24 cellular contexts compared by ENCODE assay signal in genomic region chr1:228781801-228782661, GRCh38. TPM values are rescaled to one million over a fixed set of nuclear protein-coding genes. Genes with fewer than 3 reads are reported as not detected.
DNase-seq lines count a peak whose midpoint lies in the region; ATAC-seq, FAIRE-seq and TF ChIP-seq lines count a peak whose summit lies in the region.
"Had no signal": no experiment of that assay in that cellular context is flagged by ENCODE, and none has a peak within 500 bp of the region (broad histone marks: within the 10 kb centered on the region; RNA-seq: fewer than 3 reads in every experiment).

No MANE protein-coding gene starts in this region.

- no CpG with 5 or more reads among the region's 10 CpGs for WGBS in H9 (ENCODE audit: extremely low coverage, insufficient read length, low lambda C conversion rate)
- 67 to 74% methylated on average over 5 to 10 of the region's 10 CpGs for WGBS in transverse colon (ENCODE audit: low coverage in 1 of 2), 2 donors

- H2AK5ac ChIP-seq in H9 (ENCODE audit: insufficient read length, low read length) = no peak overlapping the region

- no peak overlapping the region for H2BK15ac ChIP-seq in H9 (ENCODE audit: low read depth, low read length)

- no peaks in the 10 kb centered on the region for H3K9me3 ChIP-seq in H9 (ENCODE audit: control insufficient read depth, low read depth, low read length)
- peaks cover 3% of the 10 kb centered on the region for H3K9me3 ChIP-seq in astrocyte (ENCODE audit: insufficient read depth, low read depth, low read length)
- no peaks in the 10 kb centered on the region for H3K9me3 ChIP-seq in mucosa of rectum (ENCODE audit: control insufficient read depth in 2 of 2, low read length in 2 of 2)
- no peaks in the 10 kb centered on the region for H3K9me3 ChIP-seq in transverse colon
- H3K9me3 ChIP-seq in MM.1S (replicated peaks; ENCODE audit: insufficient read depth, low read length) = no peaks in the 10 kb centered on the region
- no peaks in the 10 kb centered on the region for H3K9me3 ChIP-seq in A673 (ENCODE audit: low read depth, low read length, poor library complexity, severe bottlenecking)
- H3K9me3 ChIP-seq: esophagus squamous epithelium, HAP-1, upper lobe of right lung had no signal

- H3F3A ChIP-seq in MM.1S (ENCODE audit: insufficient read depth, low read length) = no peaks in the 10 kb centered on the region

- H3K79me2 ChIP-seq in H9 (ENCODE audit: insufficient read depth, low read length) (no peaks in the 10 kb centered on the region), astrocyte (ENCODE audit: insufficient read depth, low read length) (no peaks in the 10 kb centered on the region), MM.1S (ENCODE audit: low read length) (no peaks in the 10 kb centered on the region)

- H2BK120ac ChIP-seq in H9 (ENCODE audit: low read depth, low read length, poor library complexity, severe bottlenecking) = no peak overlapping the region

- no peak overlapping the region for H2BK12ac ChIP-seq in H9 (ENCODE audit: insufficient read length, low read depth, low read length)

- H3K9me3 Mint-ChIP-seq in H9 (no peaks in the 10 kb centered on the region; a peak in 1 of 5 replicates), astrocyte (ENCODE audit: unreplicated experiment) (peaks cover 7% of the 10 kb centered on the region)
- H3K9me3 Mint-ChIP-seq: activated naive CD8-positive, alpha-beta T cell treated with anti-CD3 and anti-CD28 coated beads, Interleukin-2, amount 50 U/mL, for 24 hours; central memory CD8-positive, alpha-beta T cell; stimulated activated naive B cell treated with anti-CD40 and anti-IgM and Interleukin-4, amounts not matched to agents 10 μg/mL and 1 μg/mL and 100 μg/mL, for 72 hours; T-helper 1 cell treated with Interleukin-12 subunit alpha and Interleukin-12 subunit beta and Interleukin-4 antibody, amounts not matched to agents 30 μg/mL and 1 μg/mL, for 36 hours had no signal

- no peak for TF ChIP-seq POLR2A in transverse colon (IDR thresholded peaks at IDR 0.05)

- H2AFZ ChIP-seq in H9 (ENCODE audit: low read length) (no peak overlapping the region), astrocyte (ENCODE audit: low read depth, low read length) (no peak overlapping the region), MM.1S (ENCODE audit: low read length) (no peak overlapping the region)

- H3K14ac ChIP-seq in H9 (ENCODE audit: insufficient read depth, low read length) = no peak overlapping the region

- H3K4me3 ChIP-seq in astrocyte (ENCODE audit: insufficient read depth, low read depth, low read length) = no peak overlapping the region
- H3K4me3 ChIP-seq in mucosa of rectum (ENCODE audit: low read length in 2 of 2) = no peak overlapping the region
- H3K4me3 ChIP-seq in transverse colon = no peak overlapping the region
- H3K4me3 ChIP-seq in MM.1S (ENCODE audit: low read length) = no peak overlapping the region
- H3K4me3 ChIP-seq in A673 (ENCODE audit: low read depth, low read length, poor library complexity, severe bottlenecking) = no peak overlapping the region
- H3K4me3 ChIP-seq: esophagus squamous epithelium, HAP-1, upper lobe of right lung had no signal

- no peak overlapping the region for H4K91ac ChIP-seq in H9 (ENCODE audit: insufficient read length, low read depth, low read length)

- peak overlapping the region; percentile 3 for H3K18ac ChIP-seq in H9 (ENCODE audit: insufficient read length, low read depth, low read length)

- H3K23ac ChIP-seq in H9 (ENCODE audit: insufficient read length, low read depth, low read length) = no peak overlapping the region

- H3K9ac ChIP-seq in H9 (ENCODE audit: extremely low read depth, insufficient read length, low read length) (no peak overlapping the region), astrocyte (ENCODE audit: low read length) (no peak overlapping the region), mucosa of rectum (ENCODE audit: low read depth in 1 of 2, low read length in 2 of 2) (peak overlapping the region in 1 of 2 donors; percentile 4), MM.1S (ENCODE audit: low read length) (no peak overlapping the region)

- no peaks in the 10 kb centered on the region for H3K4me1 Mint-ChIP-seq in H9
- H3K4me1 Mint-ChIP-seq in astrocyte (ENCODE audit: low read depth, unreplicated experiment) = no peaks in the 10 kb centered on the region
- H3K4me1 Mint-ChIP-seq: activated naive CD8-positive, alpha-beta T cell treated with anti-CD3 and anti-CD28 coated beads, Interleukin-2, amount 50 U/mL, for 24 hours; CD4-positive, CD25-positive, alpha-beta regulatory T cell; central memory CD8-positive, alpha-beta T cell; stimulated activated naive B cell treated with anti-CD40 and anti-IgM and Interleukin-4, amounts not matched to agents 10 μg/mL and 1 μg/mL and 100 μg/mL, for 72 hours had no signal

- intact Hi-C loops in transverse colon (cut with DNase I; ENCODE audit: low total_unique reads) = no loop called here
- intact Hi-C loops in A673 (cut with micrococcal nuclease; ENCODE audit: unreplicated experiment) = no loop called here

- in situ Hi-C loops in transverse colon (cut with MboI; ENCODE audit: low pct_ligation_motif_present in 1 of 4, low pct_unique_long_range_greater_than_20kb in 1 of 4, low sequenced_read_pairs in 3 of 4) = no loop called here

- no peak overlapping the region for H3K27ac Mint-ChIP-seq in H9
- H3K27ac Mint-ChIP-seq in astrocyte (ENCODE audit: unreplicated experiment) = no peak overlapping the region
- H3K27ac Mint-ChIP-seq: activated naive CD8-positive, alpha-beta T cell treated with anti-CD3 and anti-CD28 coated beads, Interleukin-2, amount 50 U/mL, for 24 hours; CD4-positive, CD25-positive, alpha-beta regulatory T cell; naive thymus-derived CD4-positive, alpha-beta T cell; stimulated activated naive B cell treated with anti-CD40 and anti-IgM and Interleukin-4, amounts not matched to agents 10 μg/mL and 1 μg/mL and 100 μg/mL, for 72 hours; T-helper 1 cell treated with Interleukin-12 subunit alpha and Interleukin-12 subunit beta and Interleukin-4 antibody, amounts not matched to agents 30 μg/mL and 1 μg/mL, for 36 hours had no signal

- DNase-seq in H9 = no peak
- DNase-seq in astrocyte (ENCODE audit: low read depth) = no peak
- no peak for DNase-seq in transverse colon
- DNase-seq in MM.1S = no peak
- DNase-seq in A673 (ENCODE audit: low spot score) = no peak
- DNase-seq in RPMI8226 = no peak
- DNase-seq: activated CD4-positive, CD25-positive, alpha-beta regulatory T cell; activated naive CD8-positive, alpha-beta T cell treated with anti-CD3 and anti-CD28 coated beads, Interleukin-2, amount 50 U/mL, for 24 hours; activated T-cell treated with anti-CD3 and anti-CD28 coated beads, Interleukin-2, amount 50 U/mL, for 48 hours; CD4-positive, CD25-positive, alpha-beta regulatory T cell; DND-41; esophagus squamous epithelium; foreskin melanocyte; midbrain; naive thymus-derived CD4-positive, alpha-beta T cell; stimulated activated naive B cell treated with anti-CD40 and anti-IgM and Interleukin-4, amounts not matched to agents 10 μg/mL and 1 μg/mL and 100 μg/mL, for 72 hours; upper lobe of right lung had no signal

- no peak overlapping the region for H3K56ac ChIP-seq in H9 (ENCODE audit: insufficient read length, low read depth, low read length)

- no peak overlapping the region for H2BK20ac ChIP-seq in H9 (ENCODE audit: low read depth, low read length, poor library complexity, severe bottlenecking)

- H3T11ph ChIP-seq in H9 (ENCODE audit: low read length) = no peak overlapping the region

- no peaks in the 10 kb centered on the region for H3K79me1 ChIP-seq in H9 (ENCODE audit: insufficient read depth, low read depth, low read length, poor library complexity, severe bottlenecking)

- ATAC-seq in GM21367 (IDR thresholded peaks at IDR 0.05; ENCODE audit: unreplicated experiment) = no peak
- ATAC-seq: naive thymus-derived CD4-positive, alpha-beta T cell; stimulated activated naive B cell treated with anti-CD40 and anti-IgM and Interleukin-4, amounts not matched to agents 10 μg/mL and 1 μg/mL and 100 μg/mL, for 72 hours had no signal

- H3K4ac ChIP-seq in H9 (ENCODE audit: low read depth, low read length) = no peak overlapping the region

- no peak overlapping the region for H3K27ac ChIP-seq in H9 (ENCODE audit: insufficient read length, low read depth, low read length)
- H3K27ac ChIP-seq in astrocyte (ENCODE audit: low read depth, low read length) = no peak overlapping the region
- H3K27ac ChIP-seq in mucosa of rectum (ENCODE audit: low read depth in 2 of 2, low read length in 2 of 2) = peak overlapping the region; percentile 86 to 87
- H3K27ac ChIP-seq in transverse colon = peak overlapping the region; percentile 72 to 80 (median 76)
- H3K27ac ChIP-seq in MM.1S (ENCODE audit: low read length) = no peak overlapping the region
- no peak overlapping the region for H3K27ac ChIP-seq in A673 (ENCODE audit: low read depth, low read length, poor library complexity, severe bottlenecking)
- H3K27ac ChIP-seq: esophagus squamous epithelium, upper lobe of right lung had no signal

- H4K8ac ChIP-seq in H9 (replicated peaks; ENCODE audit: insufficient read length, low read depth, low read length) = peak overlapping the region; percentile 16

- POLR2A ChIA-PET in A673 (lab: Charles Lee; ENCODE audit: low non-redundant PET) = no interaction called here

- H3K27me3 Mint-ChIP-seq in H9 (ENCODE audit: low read depth) (peaks cover 7% of the 10 kb centered on the region), astrocyte (ENCODE audit: low read depth, unreplicated experiment) (peaks cover 19% of the 10 kb centered on the region)
- H3K27me3 Mint-ChIP-seq: activated naive CD8-positive, alpha-beta T cell treated with anti-CD3 and anti-CD28 coated beads, Interleukin-2, amount 50 U/mL, for 24 hours; central memory CD8-positive, alpha-beta T cell; stimulated activated naive B cell treated with anti-CD40 and anti-IgM and Interleukin-4, amounts not matched to agents 10 μg/mL and 1 μg/mL and 100 μg/mL, for 72 hours had no signal

- no peak overlapping the region for H2BK5ac ChIP-seq in H9 (ENCODE audit: insufficient read length, low read length)

- FAIRE-seq in astrocyte (lab: Jason Lieb, UNC) = no peak
- FAIRE-seq: endometrium, GM19239 had no signal

- H3K4me2 ChIP-seq in H9 (ENCODE audit: insufficient read depth, insufficient read length, low read length) = no peak overlapping the region
- H3K4me2 ChIP-seq in astrocyte (ENCODE audit: low read length) = peak overlapping the region; percentile 48
- H3K4me2 ChIP-seq in MM.1S (ENCODE audit: low read depth, low read length) = no peak overlapping the region

- H3K36me3 ChIP-seq in astrocyte (ENCODE audit: insufficient read depth, low read length) = no peaks in the 10 kb centered on the region
- no peaks in the 10 kb centered on the region for H3K36me3 ChIP-seq in mucosa of rectum (ENCODE audit: control insufficient read depth in 2 of 2, insufficient read depth in 2 of 2, low read length in 2 of 2)
- H3K36me3 ChIP-seq in transverse colon = no peaks in the 10 kb centered on the region
- no peaks in the 10 kb centered on the region for H3K36me3 ChIP-seq in MM.1S (replicated peaks; ENCODE audit: insufficient read depth, low read length)
- H3K36me3 ChIP-seq in A673 (ENCODE audit: insufficient read depth, low read length, poor library complexity, severe bottlenecking) = no peaks in the 10 kb centered on the region
- H3K36me3 ChIP-seq: esophagus squamous epithelium, HAP-1, upper lobe of right lung had no signal

- H4K20me1 ChIP-seq in H9 (ENCODE audit: control insufficient read depth, insufficient read depth, insufficient read length) (no peaks in the 10 kb centered on the region), astrocyte (ENCODE audit: insufficient read depth, low read length) (no peaks in the 10 kb centered on the region), MM.1S (ENCODE audit: insufficient read depth, low read length) (no peaks in the 10 kb centered on the region)

- H3K9me2 ChIP-seq in MM.1S (replicated peaks; ENCODE audit: insufficient read depth, low read length) = no peaks in the 10 kb centered on the region

- H3K23me2 ChIP-seq in H9 (ENCODE audit: insufficient read length, low read depth, low read length, poor library complexity, severe bottlenecking) = no peaks in the 10 kb centered on the region

- H3K27me3 ChIP-seq in H9 (ENCODE audit: insufficient read depth, low read length) (no peaks in the 10 kb centered on the region), astrocyte (ENCODE audit: insufficient read depth, low read length) (peaks cover 4% of the 10 kb centered on the region), mucosa of rectum (ENCODE audit: control insufficient read depth in 2 of 2, insufficient read depth in 2 of 2, low read length in 2 of 2) (no peaks in the 10 kb centered on the region), transverse colon (no peaks in the 10 kb centered on the region), MM.1S (replicated peaks; ENCODE audit: insufficient read depth, low read length) (no peaks in the 10 kb centered on the region), A673 (replicated peaks; ENCODE audit: insufficient read depth, low read depth, low read length, poor library complexity) (peaks cover 3% of the 10 kb centered on the region)
- H3K27me3 ChIP-seq: esophagus squamous epithelium, upper lobe of right lung had no signal

- no peak for TF ChIP-seq EP300 in transverse colon (IDR thresholded peaks at IDR 0.05; ENCODE audit: low read depth)

- TF ChIP-seq CTCF in H9 (conservative IDR thresholded peaks at IDR 0.05) (no peak), astrocyte (IDR thresholded peaks at IDR 0.05; ENCODE audit: insufficient read depth, low read depth, low read length) (no peak), transverse colon (IDR thresholded peaks at IDR 0.05) (no peak), MM.1S (IDR thresholded peaks at IDR 0.05; ENCODE audit: low read length) (no peak), A673 (conservative IDR thresholded peaks at IDR 0.05; ENCODE audit: low read depth, low read length) (no peak)

- no peaks in the 10 kb centered on the region for H3K4me1 ChIP-seq in H9 (ENCODE audit: insufficient read depth, low read length)
- H3K4me1 ChIP-seq in astrocyte (ENCODE audit: insufficient read depth, low read length) = peaks cover 5% of the 10 kb centered on the region
- peaks cover 21 to 24% of the 10 kb centered on the region in 2 donors for H3K4me1 ChIP-seq in mucosa of rectum (ENCODE audit: control insufficient read depth in 2 of 2, insufficient read depth in 2 of 2, low read length in 2 of 2)
- H3K4me1 ChIP-seq in transverse colon = peaks cover 7 to 19% (median 14%) of the 10 kb centered on the region in 4 donors
- no peaks in the 10 kb centered on the region for H3K4me1 ChIP-seq in MM.1S (ENCODE audit: low read length)
- H3K4me1 ChIP-seq in A673 (ENCODE audit: insufficient read depth, low read length, poor library complexity, severe bottlenecking) = peaks cover 15% of the 10 kb centered on the region
- H3K4me1 ChIP-seq: esophagus squamous epithelium, HAP-1 had no signal

- no peaks in the 10 kb centered on the region; a peak in 1 of 7 replicates for H3K36me3 Mint-ChIP-seq in H9 (ENCODE audit: insufficient read depth in 1 of 3, low read depth in 3 of 3)
- no peaks in the 10 kb centered on the region for H3K36me3 Mint-ChIP-seq in astrocyte (ENCODE audit: low read depth, unreplicated experiment)
- H3K36me3 Mint-ChIP-seq: CD4-positive, CD25-positive, alpha-beta regulatory T cell; naive thymus-derived CD4-positive, alpha-beta T cell; stimulated activated naive B cell treated with anti-CD40 and anti-IgM and Interleukin-4, amounts not matched to agents 10 μg/mL and 1 μg/mL and 100 μg/mL, for 72 hours had no signal

- CTCF ChIA-PET in A673 (lab: Charles Lee) = interaction anchor here (0.6 kb wide), 1 partner anchor 677 kb away, joined by 7 read pairs; no protein-coding TSS in a partner anchor

- peak overlapping the region; percentile 24 for H4K5ac ChIP-seq in H9 (ENCODE audit: insufficient read length, low read depth, low read length)

- BruUV-seq in A673 (replicated peaks; lab: Mats Ljungman, UMichigan) = no TSS peak

- H3K4me3 Mint-ChIP-seq in H9 (no peak overlapping the region), astrocyte (ENCODE audit: unreplicated experiment) (no peak overlapping the region)
- H3K4me3 Mint-ChIP-seq: activated naive CD8-positive, alpha-beta T cell treated with anti-CD3 and anti-CD28 coated beads, Interleukin-2, amount 50 U/mL, for 24 hours; CD4-positive, CD25-positive, alpha-beta regulatory T cell; central memory CD8-positive, alpha-beta T cell; naive thymus-derived CD4-positive, alpha-beta T cell; stimulated activated naive B cell treated with anti-CD40 and anti-IgM and Interleukin-4, amounts not matched to agents 10 μg/mL and 1 μg/mL and 100 μg/mL, for 72 hours; T-helper 1 cell treated with Interleukin-12 subunit alpha and Interleukin-12 subunit beta and Interleukin-4 antibody, amounts not matched to agents 30 μg/mL and 1 μg/mL, for 36 hours had no signal

RNA-seq across cellular contexts. Expression of gene RHOU, which starts 46.8 kb away (rescaled TPM):
- total RNA-seq in H9 (2021) (3.9 and 4.2 TPM in 2 replicates), astrocyte (3.5 and 6.1 TPM in 2 replicates), transverse colon (10 to 100 TPM; 32.0 to 62.5 (median 38.4) TPM), A673 (2021) (1.2 and 1.8 TPM in 2 replicates)

Comparison
In these comparisons a context has a peak if more than half of its experiments do, and no peak if none do; other contexts are left out.
1. H3K27ac ChIP-seq: peak in mucosa of rectum (2 of 2) and transverse colon (4 of 4); none in H9 (single experiment), astrocyte (single experiment), MM.1S (single experiment) and A673 (single experiment).